Comparison of ENCODE assay signal across 8 cellular contexts in genomic region chr2:23624378-23624777, GRCh38.
DNase-seq lines count a peak whose midpoint lies in the region; ATAC-seq and TF ChIP-seq lines count a peak whose summit lies in the region.

No MANE protein-coding gene starts in this region.

- no peak overlapping the region for H3K23ac ChIP-seq in mesendoderm (ENCODE audit: low read length)

- no peaks in the 10 kb centered on the region for H3K27me3 ChIP-seq in mesendoderm (ENCODE audit: insufficient read depth, low read length, poor library complexity)

- no peak overlapping the region for H3K4me3 Mint-ChIP-seq in activated T-cell treated with anti-CD3 and anti-CD28 coated beads, Interleukin-2, amount 50 U/mL, for 72 hours

- H4K5ac ChIP-seq in mesendoderm (ENCODE audit: low read length), result no peak overlapping the region

- no peaks in the 10 kb centered on the region for H3K79me2 ChIP-seq in mesendoderm (ENCODE audit: control insufficient read depth, insufficient read depth, low read length)

- no peak overlapping the region for H3K9ac ChIP-seq in mesendoderm (ENCODE audit: low read length)

- H2BK5ac ChIP-seq in mesendoderm (ENCODE audit: low read length), result no peak overlapping the region

- H3K56ac ChIP-seq in mesendoderm (ENCODE audit: low read length), result no peak overlapping the region

- CTCF ChIA-PET in HEK293T (lab: Yijun Ruan, JAX), result interaction anchor here (1.1 to 1.3 kb wide), 2 partner anchors 11 to 14 kb away, joined by 3 read pairs; no protein-coding TSS in a partner anchor

- WGBS in mesendoderm (ENCODE audit: extremely low coverage, insufficient coverage, low lambda C conversion rate), result no CpG with 5 or more reads among the region's 5 CpGs

- no peaks in the 10 kb centered on the region for H3K4me1 Mint-ChIP-seq in activated T-cell treated with anti-CD3 and anti-CD28 coated beads, Interleukin-2, amount 50 U/mL, for 72 hours (ENCODE audit: low read depth)

- H2AK5ac ChIP-seq in mesendoderm (ENCODE audit: low read length), result no peak overlapping the region

- no peak overlapping the region for H3K27ac ChIP-seq in mesendoderm (ENCODE audit: low read depth, low read length)

- H3K4ac ChIP-seq in mesendoderm (ENCODE audit: low read depth, low read length), result no peak overlapping the region

- no peak overlapping the region for H2BK120ac ChIP-seq in mesendoderm (ENCODE audit: low read depth, low read length)

- H3K36me3 Mint-ChIP-seq in activated T-cell treated with anti-CD3 and anti-CD28 coated beads, Interleukin-2, amount 50 U/mL, for 72 hours (ENCODE audit: insufficient read depth in 2 of 2), result no peaks in the 10 kb centered on the region

- no peak overlapping the region for H4K8ac ChIP-seq in mesendoderm (ENCODE audit: low read depth, low read length)

- H3K4me1 ChIP-seq in mesendoderm (ENCODE audit: control insufficient read depth, low read depth, low read length), result no peaks in the 10 kb centered on the region

- peaks cover 0 to 5% of the 10 kb centered on the region in 2 donors for H3K9me3 Mint-ChIP-seq in activated T-cell treated with anti-CD3 and anti-CD28 coated beads, Interleukin-2, amount 50 U/mL, for 72 hours

- peak; percentile 28 for DNase-seq in COLO668 (lab: John Stamatoyannopoulos, UW; ENCODE audit: unreplicated experiment)
- DNase-seq in HEK293T (ENCODE audit: extremely low spot score), result peak; percentile 28
- peak; percentile 11 to 23 for DNase-seq in activated T-cell treated with anti-CD3 and anti-CD28 coated beads, Interleukin-2, amount 50 U/mL, for 72 hours
- peak; percentile 71 for DNase-seq in mesendoderm
- no peak for DNase-seq in C1 segment of cervical spinal cord (lab: John Stamatoyannopoulos, UW)
- DNase-seq in mesenteric fat pad (ENCODE audit: low spot score), result no peak
- DNase-seq in NCI-H1092 (lab: John Stamatoyannopoulos, UW), result no peak

- H3K36me3 ChIP-seq in mesendoderm (ENCODE audit: control insufficient read depth, insufficient read depth, low read length), result no peaks in the 10 kb centered on the region

- H3K27ac Mint-ChIP-seq in activated T-cell treated with anti-CD3 and anti-CD28 coated beads, Interleukin-2, amount 50 U/mL, for 72 hours, result no peak overlapping the region

- no peak overlapping the region for H3K4me2 ChIP-seq in mesendoderm (ENCODE audit: low read length)

- no peak overlapping the region for H3K18ac ChIP-seq in mesendoderm (ENCODE audit: low read length)

- no peak overlapping the region for H2BK15ac ChIP-seq in mesendoderm (replicated peaks; ENCODE audit: low read depth)

- H3K79me1 ChIP-seq in mesendoderm (ENCODE audit: low read length), result no peaks in the 10 kb centered on the region

- H3K4me3 ChIP-seq in mesendoderm (ENCODE audit: low read length), result no peak overlapping the region

- no peaks in the 10 kb centered on the region for H3K27me3 Mint-ChIP-seq in activated T-cell treated with anti-CD3 and anti-CD28 coated beads, Interleukin-2, amount 50 U/mL, for 72 hours (ENCODE audit: low read depth)

- ATAC-seq in activated T-cell treated with anti-CD3 and anti-CD28 coated beads, Interleukin-2, amount 50 U/mL, for 72 hours (replicated peaks in 1 of 2), result no peak
- ATAC-seq in HG02571 (IDR thresholded peaks at IDR 0.05; ENCODE audit: unreplicated experiment), result no peak

- POLR2A ChIA-PET in HEK293T (lab: Yijun Ruan, JAX), result interaction anchor here (0.8 kb wide), 1 partner anchor 48 kb away, joined by 3 read pairs; no protein-coding TSS in a partner anchor

TF ChIP-seq in HEK293T, 16 proteins besides CTCF, POLR2A, EP300 and RAD21:
- no peak for TF ChIP-seq FOXK2 (IDR thresholded peaks at IDR 0.05)
- TF ChIP-seq ZNF384 (IDR thresholded peaks at IDR 0.05), result no peak
- no peak for TF ChIP-seq CTBP1 (IDR thresholded peaks at IDR 0.05; ENCODE audit: borderline replicate concordance)
- TF ChIP-seq FOXM1 (IDR thresholded peaks at IDR 0.05; ENCODE audit: borderline replicate concordance), result no peak
- TF ChIP-seq PKNOX1 (IDR thresholded peaks at IDR 0.05), result no peak
- TF ChIP-seq L3MBTL2 (conservative IDR thresholded peaks at IDR 0.05), result no peak
- TF ChIP-seq NFRKB (IDR thresholded peaks at IDR 0.05), result no peak
- TF ChIP-seq ELF4 (IDR thresholded peaks at IDR 0.05), result no peak
- no peak for TF ChIP-seq FOXA1 (IDR thresholded peaks at IDR 0.05)
- no peak for TF ChIP-seq ARNT (IDR thresholded peaks at IDR 0.05)
- TF ChIP-seq BHLHE40 (IDR thresholded peaks at IDR 0.05; ENCODE audit: borderline replicate concordance), result no peak
- TF ChIP-seq SP1 (IDR thresholded peaks at IDR 0.05), result no peak
- no peak for TF ChIP-seq TARDBP (IDR thresholded peaks at IDR 0.05)

Comparison
In these comparisons a context has a peak if more than half of its experiments do, and no peak if none do; other contexts are left out.
1. DNase-seq: peak in COLO668 (single experiment), HEK293T (single experiment), activated T-cell treated with anti-CD3 and anti-CD28 coated beads, Interleukin-2, amount 50 U/mL, for 72 hours (2 of 2) and mesendoderm (single experiment); none in C1 segment of cervical spinal cord (0 of 14), mesenteric fat pad (single experiment) and NCI-H1092 (single experiment).